ENCODE assay signal across 9 cellular contexts in the genomic region with DNA sequence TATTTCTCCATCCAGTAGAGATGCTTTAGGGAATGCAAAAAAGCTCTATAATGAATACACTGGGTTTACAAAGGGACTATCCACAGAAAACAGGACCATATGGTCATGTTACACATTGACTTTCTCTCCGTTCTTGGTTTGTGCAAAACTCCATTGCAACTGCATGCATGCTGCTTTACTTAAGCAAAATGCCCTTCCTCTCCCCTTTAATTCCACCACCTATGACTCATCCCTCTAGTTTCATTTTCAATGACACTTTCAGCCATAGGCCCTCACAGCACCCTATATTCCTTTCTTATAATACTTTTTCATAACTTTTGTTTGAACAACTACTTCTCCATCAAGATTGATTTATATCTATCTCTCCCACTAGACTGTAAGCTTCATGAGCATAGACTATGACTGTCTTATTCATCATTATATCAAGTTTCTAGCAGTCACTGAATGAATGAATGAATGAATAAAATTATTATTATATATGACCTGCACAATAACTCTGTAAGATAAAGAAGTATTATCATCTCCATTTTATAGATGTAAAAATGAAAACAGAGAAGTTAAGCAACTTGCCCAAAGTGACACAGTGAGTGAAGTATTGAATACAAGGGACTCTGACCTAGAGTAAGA.
DNase-seq lines count a peak whose midpoint lies in the region; ATAC-seq, FAIRE-seq and TF ChIP-seq lines count a peak whose summit lies in the region.
"Had no signal": no experiment of that assay in that cellular context is flagged by ENCODE, and none has a peak within 500 bp of the region (broad histone marks: within the 10 kb centered on the region; RNA-seq: fewer than 3 reads in every experiment).

No MANE protein-coding gene starts in this region.

- TF ChIP-seq CTCF in GM12878 (IDR thresholded peaks at IDR 0.05 in 2 of 3, conservative IDR thresholded peaks at IDR 0.05 in 1 of 3; ENCODE audit: control insufficient read depth in 2 of 3, extremely low read depth in 1 of 3, insufficient read depth in 1 of 3, low read depth in 3 of 3, low read length in 3 of 3) (no peak), endothelial cell (IDR thresholded peaks at IDR 0.05; ENCODE audit: unreplicated experiment) (no peak)

- H3K27ac ChIP-seq in ACC112 (ENCODE audit: low read depth, low read length) (no peak overlapping the region), GM12878 (ENCODE audit: control insufficient read depth, insufficient read depth) (no peak overlapping the region)

- intact Hi-C loops in GM12878 (cut with micrococcal nuclease; ENCODE audit: unreplicated experiment): loop anchor here (2.0 to 10.0 kb wide), 8 partner anchors 93 to 456 kb away; partner anchors contain the start of gene PLPP3

- TSS peak; percentile 95 for BruUV-seq in GM12878 (replicated peaks; lab: Mats Ljungman, UMichigan)

- WGBS in GM12878 (ENCODE audit: insufficient coverage, insufficient replicate concordance, low lambda C conversion rate, missing lambda C conversion rate): 0% methylated on average over 1 of the region's 1 CpG

- H3K36me3 Mint-ChIP-seq in endothelial cell (ENCODE audit: low read depth, unreplicated experiment): no peaks in the 10 kb centered on the region

- CTCF ChIA-PET in GM12878 (lab: Yijun Ruan, JAX): interaction anchor here (0.5 to 4.2 kb wide), 9 partner anchors 78 to 251 kb away, joined by 3 to 39 read pairs (median 3); no protein-coding TSS in a partner anchor

- DNase-seq in GM12878 (ENCODE audit: low read depth, low spot score): peak; percentile 68
- no peak for DNase-seq in endothelial cell (ENCODE audit: low spot score)
- DNase-seq in iPS-NIHi11 (ENCODE audit: low spot score): no peak
- no peak for DNase-seq in NCI-H2081 (lab: John Stamatoyannopoulos, UW)
- DNase-seq in SIG-M5 treated with dmso at 0.1 percent for 504 hours (lab: John Stamatoyannopoulos, UW; ENCODE audit: unreplicated experiment): no peak

- no peak overlapping the region for H3K4me3 Mint-ChIP-seq in endothelial cell (ENCODE audit: unreplicated experiment)

- H3K4me1 Mint-ChIP-seq in endothelial cell (ENCODE audit: unreplicated experiment): no peaks in the 10 kb centered on the region

- POLR2A ChIA-PET in GM12878 (lab: Charles Lee): interaction anchor here (0.6 to 5.4 kb wide), 15 partner anchors 10 to 247 kb away, joined by 3 to 44 read pairs (median 4); partner anchors contain the start of gene PLPP3

- H3K9me3 ChIP-seq in GM12878 (replicated peaks; ENCODE audit: control insufficient read depth, insufficient read depth, low read length): no peaks in the 10 kb centered on the region

- peaks cover 46% of the 10 kb centered on the region for H3K4me1 ChIP-seq in ACC112 (ENCODE audit: control insufficient read depth, insufficient read depth, low read length, unreplicated experiment)
- no peaks in the 10 kb centered on the region; the same call in 1 of the 2 replicates for H3K4me1 ChIP-seq in GM12878 (ENCODE audit: control insufficient read depth, insufficient read depth, low read length)

- RAD21 ChIA-PET in GM12878 (lab: Charles Lee; ENCODE audit: unreplicated experiment): interaction anchor here (0.6 to 9.9 kb wide), 33 partner anchors 9 to 254 kb away, joined by 3 to 167 read pairs (median 5); partner anchors contain the start of gene PLPP3

- H3K9ac ChIP-seq in GM12878 (ENCODE audit: control insufficient read depth, insufficient read depth, low read length): no peak overlapping the region

- H2AFZ ChIP-seq in ACC112 (ENCODE audit: low read length, unreplicated experiment) (peak overlapping the region; percentile 61), GM12878 (ENCODE audit: control insufficient read depth, low read depth, low read length) (no peak overlapping the region)

- no peak for TF ChIP-seq POLR2A in GM12878 (IDR thresholded peaks at IDR 0.05; ENCODE audit: low read depth, low read length)

- in situ Hi-C loops in GM12878 (cut with MboI): loop anchor here (5.0 kb wide), 1 partner anchor 247 kb away; the partner anchor contains the start of gene PLPP3

- SMC1A ChIA-PET in GM12878 (lab: Charles Lee; ENCODE audit: uncharacterized antibody, unreplicated experiment): interaction anchor here (0.7 to 10.3 kb wide), 41 partner anchors 7 to 628 kb away, joined by 3 to 114 read pairs (median 4); partner anchors contain the start of gene PLPP3

- H3K27ac Mint-ChIP-seq in endothelial cell (ENCODE audit: unreplicated experiment): no peak overlapping the region

- no peaks in the 10 kb centered on the region for H3K9me3 Mint-ChIP-seq in endothelial cell (ENCODE audit: unreplicated experiment)

- TF ChIP-seq RAD21 in GM12878 (IDR thresholded peaks at IDR 0.05; ENCODE audit: insufficient read depth, low read depth, low read length): no peak

- H3K4me3 ChIP-seq in ACC112 (ENCODE audit: low read depth, low read length) (no peak overlapping the region), GM12878 (no peak overlapping the region)

- peak; percentile 41 to 67; a peak in 2 of 4 replicates for TF ChIP-seq EP300 in GM12878 (IDR thresholded peaks at IDR 0.05; ENCODE audit: borderline replicate concordance in 1 of 2, control insufficient read depth in 1 of 2, low read depth in 2 of 2, low read length in 2 of 2)

- no peaks in the 10 kb centered on the region for H3K79me2 ChIP-seq in ACC112 (ENCODE audit: control insufficient read depth, insufficient read depth, low read length, unreplicated experiment)
- no peaks in the 10 kb centered on the region for H3K79me2 ChIP-seq in GM12878 (ENCODE audit: control insufficient read depth, insufficient read depth, low read length)

- H3K4me2 ChIP-seq in GM12878 (ENCODE audit: control insufficient read depth, insufficient read depth): no peak overlapping the region

- ATAC-seq in GM19438 (IDR thresholded peaks at IDR 0.05; ENCODE audit: low read depth, unreplicated experiment) (peak; percentile 78), HG03196 (IDR thresholded peaks at IDR 0.05; ENCODE audit: unreplicated experiment) (peak; percentile 91), GM12878 (peak; percentile 70)

- FAIRE-seq in GM12878 (lab: Jason Lieb, UNC): peak; percentile 13
- FAIRE-seq: G401.6 had no signal

- H3K27me3 Mint-ChIP-seq in endothelial cell (ENCODE audit: unreplicated experiment): no peaks in the 10 kb centered on the region

- H4K20me1 ChIP-seq in GM12878 (ENCODE audit: control insufficient read depth, insufficient read depth): no peaks in the 10 kb centered on the region

- no peaks in the 10 kb centered on the region for H3K27me3 ChIP-seq in ACC112 (ENCODE audit: insufficient read depth, low read length)
- H3K27me3 ChIP-seq in GM12878 (replicated peaks in 1 of 2; ENCODE audit: control insufficient read depth in 2 of 2, insufficient read depth in 2 of 2, low read length in 1 of 2): no peaks in the 10 kb centered on the region

- no peaks in the 10 kb centered on the region for H3K36me3 ChIP-seq in ACC112 (ENCODE audit: insufficient read depth, low read length)
- H3K36me3 ChIP-seq in GM12878 (ENCODE audit: control insufficient read depth in 2 of 2, insufficient read depth in 2 of 2, low read length in 1 of 2): no peaks in the 10 kb centered on the region

TF ChIP-seq in GM12878, 131 proteins besides CTCF, POLR2A, EP300 and RAD21 (continues in another document):
- no peak for TF ChIP-seq NFXL1 (IDR thresholded peaks at IDR 0.05; ENCODE audit: borderline replicate concordance)
- no peak; the same call in 1 of the 2 replicates for TF ChIP-seq ZNF217 (IDR thresholded peaks at IDR 0.05)
- peak; percentile 82 for TF ChIP-seq MTA2 (IDR thresholded peaks at IDR 0.05; ENCODE audit: low read depth)
- TF ChIP-seq ATF7 (IDR thresholded peaks at IDR 0.05; ENCODE audit: low read depth): peak; percentile 83
- TF ChIP-seq POLR2AphosphoS2 (IDR thresholded peaks at IDR 0.05; ENCODE audit: low read depth, low read length): no peak
- TF ChIP-seq ELK1 (IDR thresholded peaks at IDR 0.05; ENCODE audit: low read depth, low read length): no peak
- TF ChIP-seq LARP7 (IDR thresholded peaks at IDR 0.05): no peak
- TF ChIP-seq MYB (IDR thresholded peaks at IDR 0.05; ENCODE audit: borderline replicate concordance, low read depth, low read length): no peak
- no peak for TF ChIP-seq ZSCAN29 (IDR thresholded peaks at IDR 0.05)
- no peak for TF ChIP-seq CHD2 (IDR thresholded peaks at IDR 0.05; ENCODE audit: borderline replicate concordance, low read depth, low read length)
- no peak for TF ChIP-seq MAX (IDR thresholded peaks at IDR 0.05; ENCODE audit: low read depth, low read length)
- no peak for TF ChIP-seq CEBPB (IDR thresholded peaks at IDR 0.05; ENCODE audit: borderline replicate concordance in 1 of 2, low read depth in 2 of 2, low read length in 2 of 2)
- TF ChIP-seq ZNF24 (IDR thresholded peaks at IDR 0.05): peak; percentile 91
